ENCODE assay signal across 8 cellular contexts in the genomic region with DNA sequence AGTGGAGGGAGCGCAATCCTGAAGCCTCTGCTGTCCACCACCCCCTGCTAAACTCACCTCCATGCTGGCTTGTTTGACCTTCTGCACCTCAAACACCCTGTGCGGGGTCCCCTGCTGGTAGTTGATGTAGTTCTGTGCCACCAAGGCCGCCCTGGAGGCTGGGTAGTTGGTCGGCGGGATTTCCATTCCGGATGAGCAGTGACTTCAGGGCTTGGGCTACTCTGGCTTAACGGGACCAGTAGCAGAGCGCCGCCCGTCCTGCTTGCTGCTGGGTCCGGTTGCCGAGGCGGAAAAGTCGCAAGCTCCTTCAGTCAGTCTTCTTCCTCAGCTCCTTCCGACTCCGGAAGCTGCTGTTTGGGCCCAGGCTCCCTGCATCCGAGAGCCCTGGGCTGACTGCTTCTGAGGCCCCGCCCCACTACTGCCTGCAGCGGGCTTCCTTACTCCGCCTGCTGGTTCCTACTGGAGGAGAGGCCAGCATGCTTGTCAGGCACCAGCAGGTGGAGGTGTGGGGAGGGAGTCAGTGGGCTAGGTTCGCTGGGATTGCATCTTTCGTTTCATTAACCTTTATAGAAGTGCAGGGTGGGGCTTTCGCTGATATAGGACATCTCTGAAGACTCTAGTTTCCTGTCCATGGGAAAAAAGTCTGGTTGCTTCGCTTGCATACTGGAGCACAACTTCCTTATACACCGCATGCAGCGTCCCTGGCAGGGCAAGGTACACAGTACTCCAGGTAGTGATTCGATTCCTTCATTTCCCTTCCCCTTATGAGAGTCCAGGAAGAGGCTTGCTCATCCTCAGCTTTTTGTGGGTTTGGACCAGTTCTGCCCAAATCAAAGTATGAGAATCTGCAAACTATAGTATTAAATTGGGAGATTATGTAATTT. TPM values are rescaled to one million over a fixed set of nuclear protein-coding genes. Genes with fewer than 3 reads are reported as not detected.
DNase-seq lines count a peak whose midpoint lies in the region; TF ChIP-seq lines count a peak whose summit lies in the region.

Gene LXN, minus strand, starts transcription at position 356 of the 884 bp plus-strand sequence. Its CDS starts 170 bp downstream, at position 186.

- H3K27me3 ChIP-seq in esophagus squamous epithelium = no peaks in the 10 kb centered on the region
- no peaks in the 10 kb centered on the region for H3K27me3 ChIP-seq in muscle layer of colon (ENCODE audit: control insufficient read depth in 1 of 2, insufficient read depth in 2 of 2, low read length in 2 of 2)

- H3K4me3 Mint-ChIP-seq in HFFc6 = peak within 1 kb of the TSS; percentile 85

- peak within 1 kb of the TSS; percentile 80 for H3K9ac ChIP-seq in muscle layer of colon (ENCODE audit: low read length)

- H3K9me3 ChIP-seq in esophagus squamous epithelium (no peaks in the 10 kb centered on the region), muscle layer of colon (ENCODE audit: low read length) (no peaks in the 10 kb centered on the region)

- no peaks in the 10 kb centered on the region for H3K9me3 Mint-ChIP-seq in HFFc6

- H3K27me3 Mint-ChIP-seq in HFFc6 (ENCODE audit: insufficient read depth) = no peaks in the 10 kb centered on the region; the same call in 1 of the 2 replicates

- peaks cover 0 to 28% (median 4%) of the 10 kb centered on the region in 3 donors for H3K4me1 ChIP-seq in esophagus squamous epithelium
- peaks cover 14% of the 10 kb centered on the region for H3K4me1 ChIP-seq in muscle layer of colon (ENCODE audit: insufficient read depth, low read length)

- 7 to 12% methylated on average over 8 to 13 of the region's 27 CpGs for WGBS in esophagus squamous epithelium, 2 donors

- intact Hi-C loops in esophagus squamous epithelium (cut with DNase I) = no loop called here

- DNase-seq in HFFc6 (peak; percentile 82), NCI-H2227 (lab: John Stamatoyannopoulos, UW; ENCODE audit: unreplicated experiment) (peak; percentile 76), activated T-helper 1 cell treated with Interleukin-2 at 50 U/mL for 16 hours (ENCODE audit: low read depth) (peak; percentile 71), esophagus squamous epithelium (lab: John Stamatoyannopoulos, UW) (peak; percentile 18), DMS79 (lab: John Stamatoyannopoulos, UW) (no peak)
- peak; percentile 44 for DNase-seq in stimulated activated CD8-positive, alpha-beta memory T cell treated with anti-CD3 and anti-CD28 coated beads, Interleukin-7, amount 100 ng/mL, for 24 hours (ENCODE audit: low read depth)

- H3K4me3 ChIP-seq in GM12875 (ENCODE audit: low read depth, low read length) (peak within 1 kb of the TSS; percentile 74), esophagus squamous epithelium (peak within 1 kb of the TSS; percentile 46 to 79 (median 58)), muscle layer of colon (ENCODE audit: low read depth in 1 of 2, low read length in 2 of 2) (peak within 1 kb of the TSS; percentile 47 to 80)

- H3K27ac ChIP-seq in esophagus squamous epithelium (peak within 1 kb of the TSS; percentile 79 to 92 (median 88)), muscle layer of colon (ENCODE audit: low read depth, low read length) (peak within 1 kb of the TSS; percentile 58)

- H3K4me1 Mint-ChIP-seq in HFFc6 (ENCODE audit: low read depth) = peaks cover 26% of the 10 kb centered on the region

- TF ChIP-seq CTCF in GM12875 (IDR thresholded peaks at IDR 0.05; ENCODE audit: borderline replicate concordance, insufficient read depth, low read depth, low read length) (peak; percentile 63), HFFc6 (IDR thresholded peaks at IDR 0.05) (peak; percentile 78), esophagus squamous epithelium (IDR thresholded peaks at IDR 0.05) (peak; percentile 49 to 77 (median 58))

- H3K36me3 ChIP-seq in esophagus squamous epithelium = peaks cover 0 to 44% (median 0%) of the 10 kb centered on the region in 3 donors
- peaks cover 11% of the 10 kb centered on the region for H3K36me3 ChIP-seq in muscle layer of colon (ENCODE audit: insufficient read depth, low read length)

- peak within 1 kb of the TSS; percentile 94 for H3K27ac Mint-ChIP-seq in HFFc6

- TF ChIP-seq POLR2A in esophagus squamous epithelium (IDR thresholded peaks at IDR 0.05) = peak in 1 of 4 donors; percentile 56

- H3K36me3 Mint-ChIP-seq in HFFc6 (ENCODE audit: low read depth) = peaks cover 13% of the 10 kb centered on the region; the same call in 1 of the 2 replicates

RNA-seq across cellular contexts. Expression of gene LXN, which starts in this region (rescaled TPM):
- total RNA-seq in HFFc6 (2021; fragmentation: NEBNext Ultra II Directional; extraction: Animal tissue kit (Norgen Biotek cat#: 25700)) = 10 to 100 TPM; 12.2 to 18.8 (median 16.2) TPM
- total RNA-seq in esophagus squamous epithelium = 10 to 100 TPM in 2 of 4 donors, 1 to 10 TPM in 2; 4.7 to 11.1 (median 9.6) TPM
